Comparison of ENCODE assay signal across 10 cellular contexts in the genomic region with DNA sequence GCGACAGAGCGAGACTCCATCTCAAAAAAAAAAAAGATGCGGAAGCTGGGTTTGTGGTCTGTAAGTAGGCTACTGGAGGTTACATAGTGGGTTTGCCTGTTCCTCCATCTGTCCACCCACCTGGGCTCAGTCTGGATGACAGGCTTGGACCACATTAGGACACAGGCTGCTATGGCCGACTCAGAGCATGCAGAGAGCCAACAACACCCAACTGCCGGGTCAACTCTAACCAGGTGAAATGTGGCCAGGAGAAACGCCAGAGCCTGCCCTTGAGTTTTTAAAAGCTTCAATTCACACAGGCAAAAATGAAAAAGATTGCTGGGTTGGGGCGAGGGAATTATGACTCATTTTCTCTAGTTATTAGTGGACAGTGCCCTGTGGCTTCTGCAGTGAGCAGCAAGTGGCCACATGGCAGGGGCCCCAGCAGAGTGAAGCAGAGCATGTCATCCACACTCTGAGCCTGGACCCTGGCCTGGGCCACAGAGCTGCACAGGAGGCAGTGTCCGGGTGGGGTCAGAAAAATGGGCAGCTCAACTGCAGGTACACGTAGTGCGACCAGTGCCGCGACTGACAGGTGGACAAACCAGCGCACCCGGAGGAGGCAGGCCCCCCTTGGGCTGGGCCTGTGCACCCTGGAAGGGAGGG.
DNase-seq lines count a peak whose midpoint lies in the region; ATAC-seq and TF ChIP-seq lines count a peak whose summit lies in the region.
"Had no signal": no experiment of that assay in that cellular context is flagged by ENCODE, and none has a peak within 500 bp of the region (broad histone marks: within the 10 kb centered on the region; RNA-seq: fewer than 3 reads in every experiment).

No MANE protein-coding gene starts in this region.

- DNase-seq in T-helper 17 cell (no peak), NCI-H345 treated with DMSO at 0.1 percent for 48 hours (lab: John Stamatoyannopoulos, UW; ENCODE audit: unreplicated experiment) (no peak), NCI-H526 (lab: John Stamatoyannopoulos, UW) (no peak), neural progenitor cell (ENCODE audit: low spot score) (no peak)
- no peak for DNase-seq in stimulated activated CD4-positive, alpha-beta T cell treated with anti-CD3 and anti-CD28 coated beads, Interleukin-2, amount 100 ng/mL, for 24 hours
- DNase-seq: activated CD4-positive, alpha-beta T cell treated with anti-CD3 and anti-CD28 coated beads, Interleukin-2, amount 10 ng/mL, durations not matched to agents 24 days and 14 days; stimulated activated CD4-positive, alpha-beta T cell treated with anti-CD3 and anti-CD28 coated beads, Interleukin-4, amount 100 ng/mL, for 1 hour had no signal

- peaks cover 8% of the 10 kb centered on the region for H3F3A ChIP-seq in neural progenitor cell (ENCODE audit: low read depth)

- no peaks in the 10 kb centered on the region for H3K36me3 ChIP-seq in BLaER1 treated with 17β-estradiol and CSF1 and Interleukin-3, amounts not matched to agents 10 nM and 100 nM
- no peaks in the 10 kb centered on the region for H3K36me3 ChIP-seq in neural progenitor cell

- H3K27ac ChIP-seq in BLaER1 treated with 17β-estradiol and CSF1 and Interleukin-3, amounts not matched to agents 10 nM and 100 nM, result peak overlapping the region in 8 of 11 experiments; percentile 10 to 65 (median 42); a peak in 10 of 22 replicates
- H3K27ac ChIP-seq in neural progenitor cell, result no peak overlapping the region

- H3K27me3 Mint-ChIP-seq in T-helper 17 cell, result no peaks in the 10 kb centered on the region
- peaks cover 4% of the 10 kb centered on the region for H3K27me3 Mint-ChIP-seq in neural progenitor cell (ENCODE audit: insufficient read depth, low read depth)

- no peaks in the 10 kb centered on the region; a peak in 1 of 22 replicates for H4K20me1 ChIP-seq in BLaER1 treated with 17β-estradiol and CSF1 and Interleukin-3, amounts not matched to agents 10 nM and 100 nM
- no peaks in the 10 kb centered on the region for H4K20me1 ChIP-seq in neural progenitor cell (ENCODE audit: low read depth)

- H3K4me3 Mint-ChIP-seq in T-helper 17 cell, result no peak overlapping the region
- H3K4me3 Mint-ChIP-seq in neural progenitor cell, result no peak overlapping the region
- H3K4me3 Mint-ChIP-seq: activated CD4-positive, alpha-beta T cell treated with anti-CD3 and anti-CD28 coated beads, Interleukin-2, amount 10 ng/mL, durations not matched to agents 24 days and 14 days had no signal

- peaks cover 4% of the 10 kb centered on the region for H3K4me1 Mint-ChIP-seq in T-helper 17 cell
- no peaks in the 10 kb centered on the region for H3K4me1 Mint-ChIP-seq in neural progenitor cell
- H3K4me1 Mint-ChIP-seq: activated CD4-positive, alpha-beta T cell treated with anti-CD3 and anti-CD28 coated beads, Interleukin-2, amount 10 ng/mL, durations not matched to agents 24 days and 14 days had no signal

- H3K9me3 Mint-ChIP-seq in neural progenitor cell, result peaks cover 2% of the 10 kb centered on the region
- H3K9me3 Mint-ChIP-seq: activated CD4-positive, alpha-beta T cell treated with anti-CD3 and anti-CD28 coated beads, Interleukin-2, amount 10 ng/mL, durations not matched to agents 24 days and 14 days had no signal

- no peaks in the 10 kb centered on the region for H3K9me3 ChIP-seq in BLaER1 treated with 17β-estradiol and CSF1 and Interleukin-3, amounts not matched to agents 10 nM and 100 nM (replicated peaks in 1 of 11)
- no peaks in the 10 kb centered on the region for H3K9me3 ChIP-seq in T-helper 17 cell (ENCODE audit: control insufficient read depth, low read length, poor library complexity, severe bottlenecking)
- H3K9me3 ChIP-seq in neural progenitor cell (ENCODE audit: low read depth), result no peaks in the 10 kb centered on the region

- H3K36me3 Mint-ChIP-seq in T-helper 17 cell (ENCODE audit: low read depth), result no peaks in the 10 kb centered on the region
- no peaks in the 10 kb centered on the region for H3K36me3 Mint-ChIP-seq in neural progenitor cell

- H3K4me3 ChIP-seq in BLaER1 treated with 17β-estradiol and CSF1 and Interleukin-3, amounts not matched to agents 10 nM and 100 nM, result no peak overlapping the region
- no peak overlapping the region for H3K4me3 ChIP-seq in neural progenitor cell

- H3K4me1 ChIP-seq in BLaER1 treated with 17β-estradiol and CSF1 and Interleukin-3, amounts not matched to agents 10 nM and 100 nM, result peaks cover 13 to 71% (median 54%) of the 10 kb centered on the region in 10 experiments
- no peaks in the 10 kb centered on the region for H3K4me1 ChIP-seq in neural progenitor cell

- H2AFZ ChIP-seq in neural progenitor cell (replicated peaks), result no peak overlapping the region

- no peak for TF ChIP-seq CTCF in neural progenitor cell (IDR thresholded peaks at IDR 0.05)

- peak overlapping the region in 4 of 11 experiments; percentile 7 to 40 (median 28); a peak in 7 of 22 replicates for H3K9ac ChIP-seq in BLaER1 treated with 17β-estradiol and CSF1 and Interleukin-3, amounts not matched to agents 10 nM and 100 nM
- no peak overlapping the region for H3K9ac ChIP-seq in neural progenitor cell

- H3K4me2 ChIP-seq in BLaER1 treated with 17β-estradiol and CSF1 and Interleukin-3, amounts not matched to agents 10 nM and 100 nM, result peak overlapping the region; percentile 54 to 88 (median 77)
- no peak overlapping the region for H3K4me2 ChIP-seq in neural progenitor cell

- no peaks in the 10 kb centered on the region for H3K79me2 ChIP-seq in neural progenitor cell (ENCODE audit: low read depth)

- ATAC-seq in GM19035 (IDR thresholded peaks at IDR 0.05; ENCODE audit: unreplicated experiment) (peak; percentile 69), HG02852 (IDR thresholded peaks at IDR 0.05; ENCODE audit: unreplicated experiment) (peak; percentile 69), T-helper 17 cell (no peak)

- H3K27me3 ChIP-seq in BLaER1 treated with 17β-estradiol and CSF1 and Interleukin-3, amounts not matched to agents 10 nM and 100 nM, result no peaks in the 10 kb centered on the region
- no peaks in the 10 kb centered on the region for H3K27me3 ChIP-seq in neural progenitor cell

- H3K27ac Mint-ChIP-seq in T-helper 17 cell (peak overlapping the region; percentile 25), neural progenitor cell (no peak overlapping the region)
- H3K27ac Mint-ChIP-seq: activated CD4-positive, alpha-beta T cell treated with anti-CD3 and anti-CD28 coated beads, Interleukin-2, amount 10 ng/mL, durations not matched to agents 24 days and 14 days had no signal
